Comparison of ENCODE assay signal across 13 cellular contexts in the genomic region with DNA sequence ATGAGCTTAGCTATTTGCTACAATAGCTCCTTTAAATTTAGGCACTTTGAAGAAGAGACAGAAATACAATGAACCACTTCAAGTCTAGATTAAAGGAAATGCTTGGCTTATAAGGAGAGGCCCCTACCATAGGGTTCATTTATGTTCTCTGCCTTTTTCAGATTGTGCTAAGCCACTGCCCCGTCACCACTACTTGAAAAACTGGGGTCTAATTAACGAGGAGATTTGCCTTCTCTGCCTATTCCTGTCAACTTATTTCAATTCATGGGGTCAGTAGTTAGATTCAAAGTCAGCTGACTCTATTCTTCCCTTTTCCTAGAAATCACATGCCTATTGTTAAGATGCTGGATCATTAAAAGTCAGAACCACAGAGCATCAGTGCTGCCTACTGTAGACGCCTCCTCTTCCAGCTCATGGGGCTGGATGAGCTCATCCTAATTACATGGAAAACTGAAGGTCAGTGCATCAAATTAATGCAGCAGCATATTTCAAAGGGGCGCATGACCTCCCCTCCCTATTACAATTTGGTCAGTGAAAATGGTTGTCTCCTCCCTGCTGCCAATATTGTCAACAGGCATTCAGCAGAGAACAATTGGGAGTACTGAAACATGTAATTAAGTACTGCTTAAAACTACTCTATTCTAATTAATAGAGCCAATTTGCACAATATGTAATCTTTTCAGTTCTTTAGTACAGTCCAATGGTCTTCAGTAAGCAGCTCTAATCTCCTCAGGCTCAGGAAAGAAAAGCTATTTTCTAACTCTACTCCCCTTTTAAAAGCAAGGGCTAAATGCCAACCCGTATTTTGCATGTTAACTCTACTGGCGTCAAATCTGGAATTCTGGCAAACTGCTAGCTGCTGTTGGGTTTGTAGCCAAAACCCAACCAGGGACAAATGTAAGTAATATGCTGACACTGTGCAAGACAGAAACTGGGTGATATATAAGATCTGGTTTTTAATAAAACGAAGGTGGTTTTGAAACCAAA.
DNase-seq lines count a peak whose midpoint lies in the region; TF ChIP-seq lines count a peak whose summit lies in the region.
"Had no signal": no experiment of that assay in that cellular context is flagged by ENCODE, and none has a peak within 500 bp of the region (broad histone marks: within the 10 kb centered on the region; RNA-seq: fewer than 3 reads in every experiment).

No MANE protein-coding gene starts in this region.

- H3K4ac ChIP-seq in trophoblast cell (ENCODE audit: low read depth, low read length): no peak overlapping the region

- TF ChIP-seq CTCF in fibroblast of the aortic adventitia (IDR thresholded peaks at IDR 0.05; ENCODE audit: insufficient read depth, low read length) (no peak), osteoblast (IDR thresholded peaks at IDR 0.05; ENCODE audit: extremely low read depth, low read depth, low read length) (no peak), prostate gland (IDR thresholded peaks at IDR 0.05) (no peak)

- no peaks in the 10 kb centered on the region for H3K9me3 ChIP-seq in osteoblast (ENCODE audit: low read depth, low read length)
- no peaks in the 10 kb centered on the region for H3K9me3 ChIP-seq in trophoblast cell (ENCODE audit: insufficient read depth, low read depth, low read length)
- no peaks in the 10 kb centered on the region for H3K9me3 ChIP-seq in prostate gland

- WGBS in trophoblast cell (ENCODE audit: extremely low coverage, insufficient coverage, insufficient read length): no CpG with 5 or more reads among the region's 7 CpGs
- WGBS in prostate gland: 59% methylated on average over 7 of the region's 7 CpGs

- peak; percentile 70 for DNase-seq in NCI-H69 (lab: John Stamatoyannopoulos, UW)
- peak; percentile 94 for DNase-seq in fibroblast of the aortic adventitia (ENCODE audit: low read depth)
- peak; percentile 21 for DNase-seq in osteoblast (ENCODE audit: insufficient read length, low spot score, missing footprints)
- no peak for DNase-seq in trophoblast cell
- no peak for DNase-seq in OCI-M1 (lab: John Stamatoyannopoulos, UW)
- no peak for DNase-seq in GM19240 (ENCODE audit: insufficient read length, low spot score)
- no peak for DNase-seq in prostate gland (ENCODE audit: low spot score)
- DNase-seq: DMS79 treated with DMSO at 0.1 percent for 48 hours; MM.1S; NCI-H526 treated with DMSO at 0.1 percent for 48 hours; posterior cingulate gyrus; stimulated activated CD4-positive, alpha-beta T cell treated with anti-CD3 and anti-CD28 coated beads, Interleukin-4, amount 100 ng/mL, for 4 hours had no signal

- no peak overlapping the region for H3K4me3 ChIP-seq in ACC112 (ENCODE audit: low read depth, low read length)
- no peak overlapping the region for H3K4me3 ChIP-seq in fibroblast of the aortic adventitia (ENCODE audit: low read depth, low read length)
- no peak overlapping the region for H3K4me3 ChIP-seq in osteoblast (ENCODE audit: insufficient read depth, low read length)
- H3K4me3 ChIP-seq in trophoblast cell (ENCODE audit: low read depth, low read length): no peak overlapping the region
- no peak overlapping the region for H3K4me3 ChIP-seq in prostate gland

- no peak overlapping the region for H3K23ac ChIP-seq in trophoblast cell (ENCODE audit: low read length)

- H3K4me2 ChIP-seq in osteoblast (ENCODE audit: insufficient read depth, low read length) (no peak overlapping the region), trophoblast cell (ENCODE audit: low read length) (no peak overlapping the region)

- no peaks in the 10 kb centered on the region for H3K36me3 ChIP-seq in ACC112 (ENCODE audit: insufficient read depth, low read length)
- peaks cover 9% of the 10 kb centered on the region for H3K36me3 ChIP-seq in osteoblast (ENCODE audit: insufficient read depth, low read length)
- peaks cover 0 to 2% of the 10 kb centered on the region in 2 experiments for H3K36me3 ChIP-seq in trophoblast cell (ENCODE audit: control insufficient read depth in 1 of 2, insufficient read depth in 2 of 2, low read length in 2 of 2)
- no peaks in the 10 kb centered on the region for H3K36me3 ChIP-seq in prostate gland

- no peak overlapping the region for H2BK120ac ChIP-seq in trophoblast cell (ENCODE audit: insufficient read depth, low read length, poor library complexity)

- TF ChIP-seq POLR2A in prostate gland (IDR thresholded peaks at IDR 0.05): no peak

- no peak overlapping the region for H2BK5ac ChIP-seq in trophoblast cell (ENCODE audit: low read depth, low read length, poor library complexity)

- H3K14ac ChIP-seq in trophoblast cell (ENCODE audit: low read length): no peak overlapping the region

- no peak overlapping the region for H2AK5ac ChIP-seq in trophoblast cell (ENCODE audit: low read length)

- H3K79me1 ChIP-seq in trophoblast cell (ENCODE audit: low read length): no peaks in the 10 kb centered on the region

- H4K91ac ChIP-seq in trophoblast cell (ENCODE audit: low read depth, low read length): no peak overlapping the region

- no peak overlapping the region for H2BK12ac ChIP-seq in trophoblast cell (ENCODE audit: low read length)

- peaks cover 4% of the 10 kb centered on the region for H4K20me1 ChIP-seq in osteoblast (ENCODE audit: insufficient read depth, low read length)

- H3K9ac ChIP-seq in trophoblast cell (ENCODE audit: low read length): no peak overlapping the region

- H2AFZ ChIP-seq in ACC112 (ENCODE audit: low read length, unreplicated experiment) (no peak overlapping the region), osteoblast (ENCODE audit: low read length) (no peak overlapping the region), trophoblast cell (ENCODE audit: insufficient read depth, low read length, poor library complexity) (no peak overlapping the region)

- H4K12ac ChIP-seq in trophoblast cell (ENCODE audit: low read depth, low read length): no peak overlapping the region

- H3K4me1 ChIP-seq in ACC112 (ENCODE audit: control insufficient read depth, insufficient read depth, low read length, unreplicated experiment) (peaks cover 44% of the 10 kb centered on the region), osteoblast (ENCODE audit: insufficient read depth, low read length) (peaks cover 27% of the 10 kb centered on the region), trophoblast cell (ENCODE audit: control insufficient read depth in 1 of 2, insufficient read depth in 2 of 2, low read length in 2 of 2) (peaks cover 7 to 11% of the 10 kb centered on the region in 2 experiments), prostate gland (replicated peaks) (no peaks in the 10 kb centered on the region)

- H3K27me3 ChIP-seq in ACC112 (ENCODE audit: insufficient read depth, low read length) (no peaks in the 10 kb centered on the region), osteoblast (ENCODE audit: insufficient read depth, low read length) (no peaks in the 10 kb centered on the region), trophoblast cell (ENCODE audit: insufficient read depth, low read length) (no peaks in the 10 kb centered on the region), prostate gland (replicated peaks; ENCODE audit: insufficient read depth) (no peaks in the 10 kb centered on the region)

- H3K79me2 ChIP-seq in ACC112 (ENCODE audit: control insufficient read depth, insufficient read depth, low read length, unreplicated experiment): peaks cover 82% of the 10 kb centered on the region
- peaks cover 77% of the 10 kb centered on the region for H3K79me2 ChIP-seq in osteoblast (ENCODE audit: insufficient read depth, low read length)
- H3K79me2 ChIP-seq in trophoblast cell (ENCODE audit: control insufficient read depth, insufficient read depth, low read length, poor library complexity): peaks cover 9% of the 10 kb centered on the region

- H3K18ac ChIP-seq in trophoblast cell (ENCODE audit: low read length): no peak overlapping the region

- intact Hi-C loops in prostate gland (cut with DNase I): loop anchor here (5.0 kb wide), 1 partner anchor 675 kb away; no protein-coding TSS in a partner anchor

- H4K8ac ChIP-seq in trophoblast cell (ENCODE audit: low read depth, low read length): no peak overlapping the region

- peak overlapping the region; percentile 36; the same call in 1 of the 2 replicates for H3K27ac ChIP-seq in ACC112 (ENCODE audit: low read depth, low read length)
- peak overlapping the region; percentile 27 for H3K27ac ChIP-seq in osteoblast (ENCODE audit: low read depth, low read length)
- H3K27ac ChIP-seq in trophoblast cell (ENCODE audit: low read depth, low read length): no peak overlapping the region
- H3K27ac ChIP-seq in prostate gland: no peak overlapping the region

Comparison
In these comparisons a context has a peak if more than half of its experiments do, and no peak if none do; other contexts are left out.
1. H3K27ac ChIP-seq: peak in ACC112 (single experiment) and osteoblast (single experiment); none in trophoblast cell (single experiment) and prostate gland (0 of 2).
2. DNase-seq: peak in NCI-H69 (single experiment), fibroblast of the aortic adventitia (single experiment) and osteoblast (single experiment); none in trophoblast cell (0 of 2), OCI-M1 (single experiment), GM19240 (single experiment) and prostate gland (single experiment).